Comparison of ENCODE assay signal across 22 cellular contexts in genomic region chr9:89345476-89345875, GRCh38. TPM values are rescaled to one million over a fixed set of nuclear protein-coding genes. Genes with fewer than 3 reads are reported as not detected.
A peak's percentile ranks its signal among the peaks of the same experiment; 100 is the strongest.
DNase-seq lines count a peak whose midpoint lies in the region; ATAC-seq and TF ChIP-seq lines count a peak whose summit lies in the region.
"Had no signal": no experiment of that assay in that cellular context is flagged by ENCODE, and none has a peak within 500 bp of the region (broad histone marks: within the 10 kb centered on the region; RNA-seq: fewer than 3 reads in every experiment).

No MANE protein-coding gene starts in this region.

- DNase-seq in activated T-cell treated with anti-CD3 and anti-CD28 coated beads, Interleukin-2, amount 50 U/mL, for 72 hours = no peak
- no peak for DNase-seq in activated T-cell treated with anti-CD3 and anti-CD28 coated beads, Interleukin-2, amount 50 U/mL, for 1 hour
- no peak for DNase-seq in CD8-positive, alpha-beta T cell
- no peak for DNase-seq in activated T-helper 1 cell treated with anti-CD3 and anti-CD28 coated beads, Interleukin-12 subunit alpha, Interleukin-12 subunit beta, Interleukin-2, Interleukin-4 antibody, amounts not matched to agents 30 ng/mL and 10 ng/mL and 1 ng/mL, durations not matched to agents 14 hours and 24 hours and 36 hours (ENCODE audit: low spot score)
- DNase-seq in nephron progenitor cell (no peak), ovary (no peak), globus pallidus (ENCODE audit: low spot score) (no peak)
- DNase-seq: BE2C; Caco-2; DMS 273 treated with DMSO at 0.1 percent for 48 hours; DMS79 treated with DMSO at 0.1 percent for 48 hours; IMR-90; NCI-H1105; NCI-H146; NCI-H2029; NCI-H345; NCI-H524; NCI-H774; NK-92 treated with Interleukin-12 subunit alpha and Interleukin-12 subunit beta, amount 100 ng/mL, for 24 hours had no signal

- POLR2A ChIA-PET in CD8-positive, alpha-beta T cell (lab: Charles Lee) = no interaction called here

- no peak for TF ChIP-seq POLR2A in ovary (IDR thresholded peaks at IDR 0.05)

- H3K27ac Mint-ChIP-seq in activated T-cell treated with anti-CD3 and anti-CD28 coated beads, Interleukin-2, amount 50 U/mL, for 72 hours = peak overlapping the region; percentile 23
- H3K27ac Mint-ChIP-seq in CD8-positive, alpha-beta T cell = peak overlapping the region; percentile 28
- H3K27ac Mint-ChIP-seq in activated T-helper 1 cell treated with anti-CD3 and anti-CD28 coated beads, Interleukin-12 subunit alpha, Interleukin-12 subunit beta, Interleukin-2, Interleukin-4 antibody, amounts not matched to agents 30 ng/mL and 10 ng/mL and 1 ng/mL, durations not matched to agents 14 hours and 24 hours and 36 hours = peak overlapping the region; percentile 25
- peak overlapping the region; percentile 70 for H3K27ac Mint-ChIP-seq in nephron progenitor cell

- no peaks in the 10 kb centered on the region for H3K27me3 ChIP-seq in CD8-positive, alpha-beta T cell (ENCODE audit: insufficient read depth, low read length)
- no peaks in the 10 kb centered on the region for H3K27me3 ChIP-seq in ovary
- H3K27me3 ChIP-seq: BE2C had no signal

- TF ChIP-seq CTCF in CD8-positive, alpha-beta T cell (IDR thresholded peaks at IDR 0.05) = no peak
- TF ChIP-seq CTCF in nephron progenitor cell (IDR thresholded peaks at IDR 0.05) (no peak), ovary (IDR thresholded peaks at IDR 0.05) (no peak)

- peaks cover 19 to 58% of the 10 kb centered on the region in 2 donors for H3K36me3 Mint-ChIP-seq in activated T-cell treated with anti-CD3 and anti-CD28 coated beads, Interleukin-2, amount 50 U/mL, for 72 hours (ENCODE audit: insufficient read depth in 2 of 2)
- H3K36me3 Mint-ChIP-seq in CD8-positive, alpha-beta T cell = peaks cover 94% of the 10 kb centered on the region
- peaks cover 76% of the 10 kb centered on the region for H3K36me3 Mint-ChIP-seq in activated T-helper 1 cell treated with anti-CD3 and anti-CD28 coated beads, Interleukin-12 subunit alpha, Interleukin-12 subunit beta, Interleukin-2, Interleukin-4 antibody, amounts not matched to agents 30 ng/mL and 10 ng/mL and 1 ng/mL, durations not matched to agents 14 hours and 24 hours and 36 hours (ENCODE audit: low read depth)
- peaks cover 97% of the 10 kb centered on the region for H3K36me3 Mint-ChIP-seq in nephron progenitor cell (ENCODE audit: low read depth)

- H3K36me3 ChIP-seq in CD8-positive, alpha-beta T cell (ENCODE audit: insufficient read depth, low read length) = peaks cover 76% of the 10 kb centered on the region
- no peaks in the 10 kb centered on the region for H3K36me3 ChIP-seq in ovary

- no peaks in the 10 kb centered on the region for H3K4me1 ChIP-seq in CD8-positive, alpha-beta T cell (ENCODE audit: insufficient read depth, low read length)
- no peaks in the 10 kb centered on the region for H3K4me1 ChIP-seq in ovary (ENCODE audit: insufficient read depth)
- H3K4me1 ChIP-seq: BE2C, Caco-2 had no signal

- H3K27ac ChIP-seq in CD8-positive, alpha-beta T cell (ENCODE audit: low read depth, low read length) = no peak overlapping the region
- H3K27ac ChIP-seq in ovary = no peak overlapping the region
- H3K27ac ChIP-seq: KMS-11 had no signal

- CTCF ChIA-PET in CD8-positive, alpha-beta T cell (lab: Charles Lee) = no interaction called here

- 89 to 95% (median 91%) methylated on average over 5 of the region's 5 CpGs for WGBS in ovary, 3 donors

- H3K9me3 ChIP-seq in CD8-positive, alpha-beta T cell (ENCODE audit: low read length) = no peaks in the 10 kb centered on the region
- no peaks in the 10 kb centered on the region for H3K9me3 ChIP-seq in ovary
- H3K9me3 ChIP-seq: BE2C, Caco-2 had no signal

- peaks cover 0 to 3% of the 10 kb centered on the region in 2 donors for H3K9me3 Mint-ChIP-seq in activated T-cell treated with anti-CD3 and anti-CD28 coated beads, Interleukin-2, amount 50 U/mL, for 72 hours
- peaks cover 2% of the 10 kb centered on the region for H3K9me3 Mint-ChIP-seq in CD8-positive, alpha-beta T cell
- H3K9me3 Mint-ChIP-seq in activated T-helper 1 cell treated with anti-CD3 and anti-CD28 coated beads, Interleukin-12 subunit alpha, Interleukin-12 subunit beta, Interleukin-2, Interleukin-4 antibody, amounts not matched to agents 30 ng/mL and 10 ng/mL and 1 ng/mL, durations not matched to agents 14 hours and 24 hours and 36 hours = no peaks in the 10 kb centered on the region
- H3K9me3 Mint-ChIP-seq in nephron progenitor cell = peaks cover 5% of the 10 kb centered on the region

- no peak overlapping the region for H3K4me3 Mint-ChIP-seq in activated T-cell treated with anti-CD3 and anti-CD28 coated beads, Interleukin-2, amount 50 U/mL, for 72 hours
- H3K4me3 Mint-ChIP-seq in CD8-positive, alpha-beta T cell = no peak overlapping the region
- no peak overlapping the region for H3K4me3 Mint-ChIP-seq in activated T-helper 1 cell treated with anti-CD3 and anti-CD28 coated beads, Interleukin-12 subunit alpha, Interleukin-12 subunit beta, Interleukin-2, Interleukin-4 antibody, amounts not matched to agents 30 ng/mL and 10 ng/mL and 1 ng/mL, durations not matched to agents 14 hours and 24 hours and 36 hours
- no peak overlapping the region for H3K4me3 Mint-ChIP-seq in nephron progenitor cell

- ATAC-seq in activated T-cell treated with anti-CD3 and anti-CD28 coated beads, Interleukin-2, amount 50 U/mL, for 72 hours (replicated peaks in 1 of 2) = peak; percentile 51 to 57
- no peak for ATAC-seq in CD8-positive, alpha-beta T cell
- ATAC-seq: GM12878, Panc1 had no signal

- H3K27me3 Mint-ChIP-seq in activated T-cell treated with anti-CD3 and anti-CD28 coated beads, Interleukin-2, amount 50 U/mL, for 72 hours (ENCODE audit: low read depth) = no peaks in the 10 kb centered on the region
- H3K27me3 Mint-ChIP-seq in CD8-positive, alpha-beta T cell (ENCODE audit: low read depth) = no peaks in the 10 kb centered on the region
- H3K27me3 Mint-ChIP-seq in activated T-helper 1 cell treated with anti-CD3 and anti-CD28 coated beads, Interleukin-12 subunit alpha, Interleukin-12 subunit beta, Interleukin-2, Interleukin-4 antibody, amounts not matched to agents 30 ng/mL and 10 ng/mL and 1 ng/mL, durations not matched to agents 14 hours and 24 hours and 36 hours (ENCODE audit: insufficient read depth) = no peaks in the 10 kb centered on the region
- H3K27me3 Mint-ChIP-seq in nephron progenitor cell (ENCODE audit: low read depth, poor library complexity) = no peaks in the 10 kb centered on the region

- TF ChIP-seq EP300 in ovary (IDR thresholded peaks at IDR 0.05) = no peak

- intact Hi-C loops in CD8-positive, alpha-beta T cell (cut with DNase I, micrococcal nuclease) = no loop called here
- intact Hi-C loops in activated T-helper 1 cell treated with anti-CD3 and anti-CD28 coated beads, Interleukin-12 subunit alpha, Interleukin-12 subunit beta, Interleukin-2, Interleukin-4 antibody, amounts not matched to agents 30 ng/mL and 10 ng/mL and 1 ng/mL, durations not matched to agents 14 hours and 24 hours and 36 hours (cut with micrococcal nuclease) = no loop called here
- intact Hi-C loops in ovary (cut with DNase I) = no loop called here

- peaks cover 46% of the 10 kb centered on the region for H3K4me1 Mint-ChIP-seq in activated T-cell treated with anti-CD3 and anti-CD28 coated beads, Interleukin-2, amount 50 U/mL, for 72 hours (ENCODE audit: low read depth)
- H3K4me1 Mint-ChIP-seq in CD8-positive, alpha-beta T cell (ENCODE audit: low read depth) = peaks cover 15% of the 10 kb centered on the region
- peaks cover 23% of the 10 kb centered on the region for H3K4me1 Mint-ChIP-seq in activated T-helper 1 cell treated with anti-CD3 and anti-CD28 coated beads, Interleukin-12 subunit alpha, Interleukin-12 subunit beta, Interleukin-2, Interleukin-4 antibody, amounts not matched to agents 30 ng/mL and 10 ng/mL and 1 ng/mL, durations not matched to agents 14 hours and 24 hours and 36 hours (ENCODE audit: low read depth)
- no peaks in the 10 kb centered on the region for H3K4me1 Mint-ChIP-seq in nephron progenitor cell

- no peak overlapping the region for H3K4me3 ChIP-seq in CD8-positive, alpha-beta T cell (ENCODE audit: low read depth, low read length)
- H3K4me3 ChIP-seq in ovary = no peak overlapping the region
- H3K4me3 ChIP-seq: GM12878 had no signal

RNA-seq across cellular contexts. Expression of gene SECISBP2, which starts 27.2 kb away (rescaled TPM):
- 10 to 100 TPM; 41.6 to 47.0 TPM for total RNA-seq in activated T-cell treated with anti-CD3 and anti-CD28 coated beads, Interleukin-2, amount 50 U/mL, for 72 hours
- total RNA-seq in CD8-positive, alpha-beta T cell = 10 to 100 TPM; 90.2 to 92.1 TPM
- total RNA-seq in activated T-helper 1 cell treated with anti-CD3 and anti-CD28 coated beads, Interleukin-12 subunit alpha, Interleukin-12 subunit beta, Interleukin-2, Interleukin-4 antibody, amounts not matched to agents 30 ng/mL and 10 ng/mL and 1 ng/mL, durations not matched to agents 14 hours and 24 hours and 36 hours = 49.4 and 54.9 TPM in 2 replicates
- total RNA-seq in ovary = 10 to 100 TPM; 42.8 to 87.6 (median 57.7) TPM
- polyA plus RNA-seq in ovary = 10 to 100 TPM; 31.2 to 36.3 TPM

RNA-seq across cellular contexts. Expression of gene CKS2, which starts 34.5 kb away (rescaled TPM):
- total RNA-seq in activated T-cell treated with anti-CD3 and anti-CD28 coated beads, Interleukin-2, amount 50 U/mL, for 72 hours = 100 to 1,000 TPM; 145 to 155 TPM
- 1 to 10 TPM; 8.4 to 9.3 TPM for total RNA-seq in CD8-positive, alpha-beta T cell
- 148 and 162 TPM in 2 replicates for total RNA-seq in activated T-helper 1 cell treated with anti-CD3 and anti-CD28 coated beads, Interleukin-12 subunit alpha, Interleukin-12 subunit beta, Interleukin-2, Interleukin-4 antibody, amounts not matched to agents 30 ng/mL and 10 ng/mL and 1 ng/mL, durations not matched to agents 14 hours and 24 hours and 36 hours
- total RNA-seq in ovary = 10 to 100 TPM in 1 of 7 donors, 1 to 10 TPM in 6; 2.9 to 13.7 (median 7.5) TPM
- polyA plus RNA-seq in ovary = 10 to 100 TPM; 13.6 to 13.8 TPM

Comparison
In these comparisons a context has a peak if more than half of its experiments do, and no peak if none do; other contexts are left out.
1. RNA of gene CKS2, which starts 34.5 kb away (total RNA-seq): 148 to 162 TPM in activated T-helper 1 cell treated with anti-CD3 and anti-CD28 coated beads, Interleukin-12 subunit alpha, Interleukin-12 subunit beta, Interleukin-2, Interleukin-4 antibody, amounts not matched to agents 30 ng/mL and 10 ng/mL and 1 ng/mL, durations not matched to agents 14 hours and 24 hours and 36 hours and 145 to 155 TPM in activated T-cell treated with anti-CD3 and anti-CD28 coated beads, Interleukin-2, amount 50 U/mL, for 72 hours; 8.4 to 9.3 TPM in CD8-positive, alpha-beta T cell and 2.9 to 13.7 TPM in ovary; every median in the first group is over 4 times any median in the second.
2. Peak in every context shown above with its lines, with median percentiles within 50 percentile points of each other: H3K27ac Mint-ChIP-seq.